ENCODE assay signal across 8 cellular contexts in the genomic region with DNA sequence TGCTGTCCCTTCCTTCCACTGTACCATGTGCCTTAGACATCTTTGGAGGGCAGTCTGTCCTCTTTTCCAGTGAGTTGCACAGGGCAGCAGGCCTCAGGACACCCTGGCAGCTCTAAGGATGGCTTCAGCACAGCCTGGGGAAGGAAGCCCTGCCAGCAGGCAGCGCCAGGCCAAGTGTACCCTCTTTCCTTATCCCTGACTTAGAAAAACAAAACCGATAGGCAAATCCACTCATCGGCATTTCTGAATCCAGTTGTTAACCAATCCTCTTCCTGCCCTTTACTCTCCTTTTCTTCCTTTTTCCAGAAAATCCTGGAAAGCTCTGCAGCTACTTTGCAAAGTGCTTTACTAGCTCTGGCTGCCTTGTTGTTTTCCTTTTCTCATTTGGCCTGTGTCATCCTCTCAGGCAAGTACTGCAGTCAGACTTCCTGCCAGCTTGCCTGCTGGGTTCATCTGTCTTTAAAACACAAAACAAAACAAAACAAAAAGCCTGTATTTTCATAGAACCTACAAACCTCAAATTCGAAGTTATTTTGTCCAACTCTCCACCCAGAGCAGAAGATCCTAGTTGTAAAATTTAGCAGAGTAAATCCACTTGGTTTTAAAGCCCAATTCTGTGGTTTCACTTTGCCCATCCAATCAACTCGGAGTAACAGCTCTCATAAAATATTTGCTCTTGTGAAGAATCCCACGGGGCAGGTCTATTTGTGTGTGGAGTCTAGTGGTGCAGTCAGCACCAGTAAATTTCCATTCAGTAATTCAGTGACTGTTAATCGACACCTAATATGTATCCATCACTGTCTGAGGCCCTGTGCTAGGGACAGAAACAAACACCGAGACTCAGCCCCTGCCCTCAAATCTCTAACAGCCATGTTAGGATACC. TPM values are rescaled to one million over a fixed set of nuclear protein-coding genes. Genes with fewer than 3 reads are reported as not detected.
A peak's percentile ranks its signal among the peaks of the same experiment; 100 is the strongest.
DNase-seq lines count a peak whose midpoint lies in the region; ATAC-seq and TF ChIP-seq lines count a peak whose summit lies in the region.

No MANE protein-coding gene starts in this region.

- no peak overlapping the region for H3K4me3 ChIP-seq in trophoblast cell (ENCODE audit: low read depth, low read length)

- H2AFZ ChIP-seq in trophoblast cell (ENCODE audit: insufficient read depth, low read length, poor library complexity), result peak overlapping the region; percentile 30

- H3K27ac ChIP-seq in C4-2B, result peak overlapping the region; percentile 81
- H3K27ac ChIP-seq in trophoblast cell (ENCODE audit: low read depth, low read length), result peak overlapping the region; percentile 54

- H3K9me3 Mint-ChIP-seq in activated naive CD4-positive, alpha-beta T cell treated with anti-CD3 and anti-CD28 coated beads, Interleukin-2, amount 50 U/mL, for 24 hours, result no peaks in the 10 kb centered on the region

- H2AK5ac ChIP-seq in trophoblast cell (ENCODE audit: low read length), result peak overlapping the region; percentile 88

- H3K9me3 ChIP-seq in trophoblast cell (ENCODE audit: insufficient read depth, low read depth, low read length), result no peaks in the 10 kb centered on the region

- no peaks in the 10 kb centered on the region for H3K27me3 ChIP-seq in trophoblast cell (ENCODE audit: insufficient read depth, low read length)

- peak overlapping the region; percentile 86 for H3K14ac ChIP-seq in trophoblast cell (ENCODE audit: low read length)

- H3K79me2 ChIP-seq in trophoblast cell (ENCODE audit: control insufficient read depth, insufficient read depth, low read length, poor library complexity), result no peaks in the 10 kb centered on the region

- H2BK120ac ChIP-seq in trophoblast cell (ENCODE audit: insufficient read depth, low read length, poor library complexity), result peak overlapping the region; percentile 87

- peak overlapping the region; percentile 19 for H3K4ac ChIP-seq in trophoblast cell (ENCODE audit: low read depth, low read length)

- no peak overlapping the region for H3K4me2 ChIP-seq in trophoblast cell (ENCODE audit: low read length)

- H3K23ac ChIP-seq in trophoblast cell (ENCODE audit: low read length), result no peak overlapping the region

- H3K18ac ChIP-seq in trophoblast cell (ENCODE audit: low read length), result no peak overlapping the region

- H2BK5ac ChIP-seq in trophoblast cell (ENCODE audit: low read depth, low read length, poor library complexity), result peak overlapping the region; percentile 61

- peaks cover 81% of the 10 kb centered on the region for H3K4me1 Mint-ChIP-seq in activated naive CD4-positive, alpha-beta T cell treated with anti-CD3 and anti-CD28 coated beads, Interleukin-2, amount 50 U/mL, for 24 hours

- DNase-seq in NCI-H446 treated with DMSO at 0.1 percent for 48 hours (lab: John Stamatoyannopoulos, UW) (peak; percentile 77), germinal center (ENCODE audit: low spot score) (peak; percentile 73), trophoblast cell (peak in 1 of 2 donors; percentile 69)

- H3K27ac Mint-ChIP-seq in activated naive CD4-positive, alpha-beta T cell treated with anti-CD3 and anti-CD28 coated beads, Interleukin-2, amount 50 U/mL, for 24 hours, result peak overlapping the region; percentile 100

- H3K9ac ChIP-seq in trophoblast cell (ENCODE audit: low read length), result no peak overlapping the region

- no peak overlapping the region for H4K12ac ChIP-seq in trophoblast cell (ENCODE audit: low read depth, low read length)

- peaks cover 7 to 20% of the 10 kb centered on the region in 2 experiments for H3K4me1 ChIP-seq in trophoblast cell (ENCODE audit: control insufficient read depth in 1 of 2, insufficient read depth in 2 of 2, low read length in 2 of 2)

- WGBS in trophoblast cell (ENCODE audit: extremely low coverage, insufficient coverage, insufficient read length), result no CpG with 5 or more reads among the region's 8 CpGs

- TF ChIP-seq CTCF in C4-2B (conservative IDR thresholded peaks at IDR 0.05), result no peak

- no peaks in the 10 kb centered on the region for H3K36me3 ChIP-seq in trophoblast cell (ENCODE audit: control insufficient read depth in 1 of 2, insufficient read depth in 2 of 2, low read length in 2 of 2)

- peak overlapping the region; percentile 62 for H2BK12ac ChIP-seq in trophoblast cell (ENCODE audit: low read length)

- peaks cover 10% of the 10 kb centered on the region for H3K79me1 ChIP-seq in trophoblast cell (ENCODE audit: low read length)

- H4K8ac ChIP-seq in trophoblast cell (ENCODE audit: low read depth, low read length), result peak overlapping the region; percentile 72

- peak; percentile 61 for ATAC-seq in GM18861 (IDR thresholded peaks at IDR 0.05; ENCODE audit: unreplicated experiment)
- ATAC-seq in HG03175 (IDR thresholded peaks at IDR 0.05; ENCODE audit: unreplicated experiment), result peak; percentile 57
- no peak for ATAC-seq in GM21528 (IDR thresholded peaks at IDR 0.05; ENCODE audit: low FRiP score, unreplicated experiment)

- no peaks in the 10 kb centered on the region for H3K27me3 Mint-ChIP-seq in activated naive CD4-positive, alpha-beta T cell treated with anti-CD3 and anti-CD28 coated beads, Interleukin-2, amount 50 U/mL, for 24 hours

- peak overlapping the region; percentile 97 for H3K4me3 Mint-ChIP-seq in activated naive CD4-positive, alpha-beta T cell treated with anti-CD3 and anti-CD28 coated beads, Interleukin-2, amount 50 U/mL, for 24 hours

- peaks cover 1% of the 10 kb centered on the region for H3K36me3 Mint-ChIP-seq in activated naive CD4-positive, alpha-beta T cell treated with anti-CD3 and anti-CD28 coated beads, Interleukin-2, amount 50 U/mL, for 24 hours

- peak overlapping the region; percentile 72 for H4K91ac ChIP-seq in trophoblast cell (ENCODE audit: low read depth, low read length)

RNA-seq across cellular contexts. Expression of gene PCBP1, which starts 45.2 kb away (rescaled TPM):
- 407 and 419 TPM in 2 replicates for polyA plus RNA-seq in trophoblast cell (2013)

RNA-seq across cellular contexts. Expression of gene C2orf42, which starts 58.3 kb away (rescaled TPM):
- polyA plus RNA-seq in trophoblast cell (2013), result 5.9 and 6.8 TPM in 2 replicates
